ENCODE assay signal across 8 cellular contexts in genomic region chr7:23183279-23184012, GRCh38. TPM values are rescaled to one million over a fixed set of nuclear protein-coding genes. Genes with fewer than 3 reads are reported as not detected.
A peak's percentile ranks its signal among the peaks of the same experiment; 100 is the strongest.
DNase-seq lines count a peak whose midpoint lies in the region; ATAC-seq and TF ChIP-seq lines count a peak whose summit lies in the region.

No MANE protein-coding gene starts in this region.

- intact Hi-C loops in right cardiac atrium (cut with DNase I): loop anchor here in 3 of 4 donors (5.0 to 10.0 kb wide), 2 partner anchors 76 to 81 kb away; partner anchors contain the start of gene KLHL7 (in 3 of the 3)
- intact Hi-C loops in cardiac septum (cut with DNase I): no loop called here

- H3K4me1 Mint-ChIP-seq in T-cell: peaks cover 40 to 50% (median 40%) of the 10 kb centered on the region in 3 donors
- H3K4me1 Mint-ChIP-seq in type B pancreatic cell (ENCODE audit: unreplicated experiment): peaks cover 16% of the 10 kb centered on the region

- no peaks in the 10 kb centered on the region for H3K9me3 ChIP-seq in right cardiac atrium (ENCODE audit: control insufficient read depth, low read length)

- no peaks in the 10 kb centered on the region for H3K9me3 Mint-ChIP-seq in T-cell
- no peaks in the 10 kb centered on the region for H3K9me3 Mint-ChIP-seq in type B pancreatic cell

- POLR2A ChIA-PET in T-cell (lab: Charles Lee): interaction anchor here in 1 of 2 donors (0.5 to 0.7 kb wide), 2 partner anchors 35 to 1317 kb away, joined by 3 to 6 read pairs; no protein-coding TSS in a partner anchor

- H3K4me3 Mint-ChIP-seq in T-cell (peak overlapping the region; percentile 93 to 98 (median 95)), type B pancreatic cell (peak overlapping the region; percentile 97)

- peak overlapping the region in 1 of 2 donors; percentile 34 for H3K27ac Mint-ChIP-seq in T-cell
- peak overlapping the region; percentile 98 for H3K27ac Mint-ChIP-seq in type B pancreatic cell

- CTCF ChIA-PET in T-cell (lab: Charles Lee): interaction anchor here (0.6 to 3.3 kb wide), 6 partner anchors 20 to 1306 kb away, joined by 3 to 21 read pairs (median 4); no protein-coding TSS in a partner anchor

- H3K27me3 ChIP-seq in right cardiac atrium (ENCODE audit: control insufficient read depth, insufficient read depth): no peaks in the 10 kb centered on the region

- peaks cover 9% of the 10 kb centered on the region for H3K36me3 Mint-ChIP-seq in T-cell
- peaks cover 8% of the 10 kb centered on the region for H3K36me3 Mint-ChIP-seq in type B pancreatic cell

- no peak for ATAC-seq in right cardiac atrium
- no peak for ATAC-seq in T-cell (replicated peaks in 1 of 4)

- no peaks in the 10 kb centered on the region for H3K27me3 Mint-ChIP-seq in T-cell
- peaks cover 4% of the 10 kb centered on the region for H3K27me3 Mint-ChIP-seq in type B pancreatic cell

- no peak for DNase-seq in right cardiac atrium
- DNase-seq in cardiac septum (ENCODE audit: low spot score): no peak
- DNase-seq in T-cell: no peak
- no peak for DNase-seq in foreskin fibroblast
- DNase-seq in type B pancreatic cell (ENCODE audit: extremely low spot score, unreplicated experiment): no peak
- no peak for DNase-seq in stimulated activated CD8-positive, alpha-beta memory T cell treated with anti-CD3 and anti-CD28 coated beads, Interleukin-4, amount 100 ng/mL, for 48 hours
- no peak for DNase-seq in stimulated activated CD4-positive, alpha-beta T cell treated with anti-CD3 and anti-CD28 coated beads, Interleukin-2, amount 100 ng/mL, for 48 hours
- no peak for DNase-seq in SW 1271 (lab: John Stamatoyannopoulos, UW)

- H3K4me3 ChIP-seq in right cardiac atrium (ENCODE audit: low read length): peak overlapping the region; percentile 87
- H3K4me3 ChIP-seq in foreskin fibroblast (ENCODE audit: low read depth in 1 of 2, low read length in 2 of 2): peak overlapping the region; percentile 77 to 89

- H3K4me1 ChIP-seq in right cardiac atrium (ENCODE audit: control insufficient read depth, insufficient read depth, low read length): peaks cover 2% of the 10 kb centered on the region

- H3K27ac ChIP-seq in right cardiac atrium (ENCODE audit: low read length): no peak overlapping the region

- TF ChIP-seq CTCF in foreskin fibroblast (IDR thresholded peaks at IDR 0.05; ENCODE audit: low read depth, low read length) (no peak), type B pancreatic cell (conservative IDR thresholded peaks at IDR 0.05) (no peak)

- WGBS in right cardiac atrium: 93% methylated on average over 20 of the region's 20 CpGs

RNA-seq across cellular contexts. Expression of gene NUP42, which starts 1.6 kb away (rescaled TPM):
- total RNA-seq in right cardiac atrium (10 to 100 TPM; 19.4 to 24.7 (median 21.1) TPM), cardiac septum (24.0 TPM), T-cell (10 to 100 TPM; 17.5 to 38.9 (median 31.9) TPM), type B pancreatic cell (ENCODE audit: low replicate concordance) (22.3 and 38.4 TPM in 2 replicates)
- 22.1 TPM for polyA plus RNA-seq in right cardiac atrium
